12 cellular contexts compared by ENCODE assay signal in genomic region chr4:89290727-89291126, GRCh38. TPM values are rescaled to one million over a fixed set of nuclear protein-coding genes. Genes with fewer than 3 reads are reported as not detected.
A peak's percentile ranks its signal among the peaks of the same experiment; 100 is the strongest.
DNase-seq lines count a peak whose midpoint lies in the region; ATAC-seq and TF ChIP-seq lines count a peak whose summit lies in the region.
"Had no signal": no experiment of that assay in that cellular context is flagged by ENCODE, and none has a peak within 500 bp of the region (broad histone marks: within the 10 kb centered on the region; RNA-seq: fewer than 3 reads in every experiment).

No MANE protein-coding gene starts in this region.

- intact Hi-C loops in spleen (cut with DNase I; ENCODE audit: low total_unique reads): no loop called here

- 28 to 58% (median 53%) methylated on average over 3 of the region's 3 CpGs for WGBS in spleen, 5 donors

- TF ChIP-seq POLR2A in spleen (IDR thresholded peaks at IDR 0.05): no peak

- H3K27me3 Mint-ChIP-seq in activated T-cell treated with anti-CD3 and anti-CD28 coated beads, Interleukin-2, amount 50 U/mL, for 4 hours (ENCODE audit: low read depth): no peaks in the 10 kb centered on the region

- no peaks in the 10 kb centered on the region for H3K36me3 ChIP-seq in spleen

- DNase-seq in activated T-cell treated with anti-CD3 and anti-CD28 coated beads, Interleukin-2, amount 50 U/mL, for 4 hours: no peak
- DNase-seq in activated T-cell treated with anti-CD3 and anti-CD28 coated beads for 4 hours: no peak
- DNase-seq in NCI-H2171 treated with DMSO at 0.1 percent for 48 hours (lab: John Stamatoyannopoulos, UW): peak; percentile 62
- DNase-seq in central memory CD4-positive, alpha-beta T cell: peak; percentile 37
- DNase-seq in spleen: no peak
- no peak for DNase-seq in NCI-H1417 (lab: John Stamatoyannopoulos, UW)
- DNase-seq in hypothalamus (lab: John Stamatoyannopoulos, UW): no peak
- DNase-seq in GOT3 (lab: John Stamatoyannopoulos, UW): no peak
- DNase-seq: activated gamma-delta T cell, KG1, NCI-H510A had no signal

- H3K9me3 ChIP-seq in spleen: no peaks in the 10 kb centered on the region

- H3K9me3 Mint-ChIP-seq in activated T-cell treated with anti-CD3 and anti-CD28 coated beads, Interleukin-2, amount 50 U/mL, for 4 hours: no peaks in the 10 kb centered on the region

- H3K4me1 Mint-ChIP-seq in activated T-cell treated with anti-CD3 and anti-CD28 coated beads, Interleukin-2, amount 50 U/mL, for 4 hours (ENCODE audit: low read depth): peaks cover 97% of the 10 kb centered on the region

- peak in 1 of 2 donors; percentile 37 for ATAC-seq in activated T-cell treated with anti-CD3 and anti-CD28 coated beads, Interleukin-2, amount 50 U/mL, for 4 hours

- TF ChIP-seq CTCF in spleen (IDR thresholded peaks at IDR 0.05 in 8 of 11, conservative IDR thresholded peaks at IDR 0.05 in 3 of 11): peak in 2 of 11 experiments; percentile 12 to 13

- peaks cover 32 to 100% (median 55%) of the 10 kb centered on the region in 6 donors for H3K4me1 ChIP-seq in spleen

- peak overlapping the region; percentile 78 for H3K4me3 Mint-ChIP-seq in activated T-cell treated with anti-CD3 and anti-CD28 coated beads, Interleukin-2, amount 50 U/mL, for 4 hours

- no peak overlapping the region for H3K4me3 ChIP-seq in spleen
- H3K4me3 ChIP-seq: dorsolateral prefrontal cortex had no signal

- no peaks in the 10 kb centered on the region for H3K27me3 ChIP-seq in spleen (replicated peaks in 1 of 7)
- H3K27me3 ChIP-seq: dorsolateral prefrontal cortex had no signal

- peak overlapping the region in 6 of 8 donors; percentile 46 to 87 (median 72) for H3K27ac ChIP-seq in spleen

- no peaks in the 10 kb centered on the region for H3K36me3 Mint-ChIP-seq in activated T-cell treated with anti-CD3 and anti-CD28 coated beads, Interleukin-2, amount 50 U/mL, for 4 hours (ENCODE audit: insufficient read depth)

RNA-seq across cellular contexts. Expression of gene GPRIN3, which starts 16.9 kb away (rescaled TPM):
- total RNA-seq in activated T-cell treated with anti-CD3 and anti-CD28 coated beads, Interleukin-2, amount 50 U/mL, for 4 hours: 10 to 100 TPM in 2 of 3 donors, 1 to 10 TPM in 1; 7.4 to 13.2 (median 10.6) TPM
- total RNA-seq in spleen: 10 to 100 TPM; 22.9 to 40.2 (median 29.5) TPM
- polyA plus RNA-seq in spleen: 1 to 10 TPM; 1.6 to 2.2 (median 2.0) TPM

Comparison
In these comparisons a context has a peak if more than half of its experiments do, and no peak if none do; other contexts are left out.
1. DNase-seq: peak in NCI-H2171 treated with DMSO at 0.1 percent for 48 hours (single experiment) and central memory CD4-positive, alpha-beta T cell (single experiment); none in activated T-cell treated with anti-CD3 and anti-CD28 coated beads, Interleukin-2, amount 50 U/mL, for 4 hours (single experiment), activated T-cell treated with anti-CD3 and anti-CD28 coated beads for 4 hours (single experiment), spleen (single experiment), NCI-H1417 (0 of 3), hypothalamus (0 of 51) and GOT3 (single experiment).